In the genomic region with DNA sequence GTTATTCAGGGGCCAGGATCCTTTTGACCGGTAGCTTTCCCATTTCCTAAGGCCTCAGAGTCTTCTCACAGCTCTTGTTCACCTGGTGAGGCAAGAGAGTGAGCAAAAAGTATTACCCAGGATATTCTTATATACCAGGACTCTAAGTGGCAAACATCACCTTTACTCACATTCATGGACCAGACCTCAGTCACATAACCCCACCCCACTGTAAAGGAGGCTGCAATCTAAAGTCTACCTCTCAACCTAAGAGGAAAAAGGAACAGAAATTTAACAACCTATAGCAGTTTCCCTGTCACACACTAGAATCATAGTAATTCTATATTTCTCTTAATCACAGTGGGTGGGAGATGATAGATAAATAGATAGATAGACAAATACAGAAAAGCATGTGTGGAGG, we compare ENCODE assay signal across 8 cellular contexts.
"Had no signal": no experiment of that assay in that cellular context is flagged by ENCODE, and none has a peak within 500 bp of the region (broad histone marks: within the 10 kb centered on the region; RNA-seq: fewer than 3 reads in every experiment).

No MANE protein-coding gene starts in this region.

- H3K9me3 Mint-ChIP-seq: IgD-negative memory B cell had no signal

- H3K4me2 ChIP-seq: KMS-11 had no signal

- H3K36me3 Mint-ChIP-seq: IgD-negative memory B cell had no signal

- H3K4me3 Mint-ChIP-seq: IgD-negative memory B cell had no signal

- DNase-seq: IMR-90, KBM-7, KG1 had no signal

- H3K4me1 Mint-ChIP-seq: IgD-negative memory B cell had no signal

- H3K27ac ChIP-seq: HL-60, KMS-11 had no signal

- H3K27me3 Mint-ChIP-seq: IgD-negative memory B cell had no signal

- ATAC-seq: HepG2, K562 had no signal

- H3K9ac ChIP-seq: KMS-11 had no signal

- H3K4me3 ChIP-seq: K562 had no signal

- H3K27ac Mint-ChIP-seq: IgD-negative memory B cell had no signal
